In genomic region chr18:7169601-7170000, GRCh38 we compare ENCODE assay signal across 25 cellular contexts. TPM values are rescaled to one million over a fixed set of nuclear protein-coding genes. Genes with fewer than 3 reads are reported as not detected.
"Had no signal": no experiment of that assay in that cellular context is flagged by ENCODE, and none has a peak within 500 bp of the region (broad histone marks: within the 10 kb centered on the region; RNA-seq: fewer than 3 reads in every experiment).

No MANE protein-coding gene starts in this region.

- H3K27ac Mint-ChIP-seq: immature natural killer cell; naive thymus-derived CD8-positive, alpha-beta T cell; nephron; stimulated activated effector memory CD8-positive, alpha-beta T cell treated with anti-CD3 and anti-CD28 coated beads, Interleukin-12 subunit alpha, Interleukin-12 subunit beta, amount 100 ng/mL, for 72 hours; stimulated activated naive CD8-positive, alpha-beta T cell treated with anti-CD3 and anti-CD28 coated beads, Interleukin-15, Interleukin-2, amounts not matched to agents 100 ng/mL and 50 ng/mL, for 24 hours had no signal

- H3K9ac ChIP-seq: parathyroid adenoma had no signal

- H2AFZ ChIP-seq: parathyroid adenoma had no signal

- ATAC-seq: left colon; left lung; lower lobe of right lung; naive thymus-derived CD8-positive, alpha-beta T cell; psoas muscle; sciatic nerve; stimulated activated effector memory CD8-positive, alpha-beta T cell treated with anti-CD3 and anti-CD28 coated beads, Interleukin-12 subunit alpha, Interleukin-12 subunit beta, amount 100 ng/mL, for 72 hours had no signal

- H3K4me3 ChIP-seq: left lung, lower lobe of right lung, psoas muscle, skin epidermis, suprapubic skin, thoracic aorta, tibial artery, upper lobe of left lung, vagina had no signal

- H3K27ac ChIP-seq: left lung, lower lobe of right lung, neutrophil, parathyroid adenoma, psoas muscle, skin epidermis, suprapubic skin, thoracic aorta, tibial artery, upper lobe of left lung, vagina had no signal

- H3K4me1 Mint-ChIP-seq: immature natural killer cell; naive thymus-derived CD8-positive, alpha-beta T cell; stimulated activated effector memory CD8-positive, alpha-beta T cell treated with anti-CD3 and anti-CD28 coated beads, Interleukin-12 subunit alpha, Interleukin-12 subunit beta, amount 100 ng/mL, for 72 hours had no signal

- H3K27me3 ChIP-seq: left lung, neutrophil, suprapubic skin, upper lobe of left lung, vagina had no signal

- H3K9me3 Mint-ChIP-seq: nephron; neural crest cell; stimulated activated naive CD8-positive, alpha-beta T cell treated with anti-CD3 and anti-CD28 coated beads, Interleukin-15, Interleukin-2, amounts not matched to agents 100 ng/mL and 50 ng/mL, for 24 hours had no signal

- H3K4me3 Mint-ChIP-seq: immature natural killer cell; naive thymus-derived CD8-positive, alpha-beta T cell; nephron; neural crest cell; stimulated activated effector memory CD8-positive, alpha-beta T cell treated with anti-CD3 and anti-CD28 coated beads, Interleukin-12 subunit alpha, Interleukin-12 subunit beta, amount 100 ng/mL, for 72 hours; stimulated activated naive CD8-positive, alpha-beta T cell treated with anti-CD3 and anti-CD28 coated beads, Interleukin-15, Interleukin-2, amounts not matched to agents 100 ng/mL and 50 ng/mL, for 24 hours had no signal

- H3K4me1 ChIP-seq: lower lobe of right lung, parathyroid adenoma, psoas muscle, suprapubic skin, upper lobe of left lung, vagina had no signal

- DNase-seq: immature natural killer cell; kidney; left colon; left lung; lower lobe of right lung; mammary epithelial cell; mesenchymal stem cell; naive thymus-derived CD8-positive, alpha-beta T cell; occipital lobe; psoas muscle; stimulated activated CD4-positive, alpha-beta T cell treated with anti-CD3 and anti-CD28 coated beads, Interleukin-4, amount 100 ng/mL, for 24 hours; stimulated activated naive CD4-positive, alpha-beta T cell; tibial artery had no signal

- H3K27me3 Mint-ChIP-seq: stimulated activated naive CD8-positive, alpha-beta T cell treated with anti-CD3 and anti-CD28 coated beads, Interleukin-15, Interleukin-2, amounts not matched to agents 100 ng/mL and 50 ng/mL, for 24 hours had no signal

- H3K9me3 ChIP-seq: left lung, lower lobe of right lung, neutrophil, psoas muscle, suprapubic skin, thoracic aorta, tibial artery, upper lobe of left lung, vagina had no signal

- H3K36me3 Mint-ChIP-seq: immature natural killer cell; naive thymus-derived CD8-positive, alpha-beta T cell; stimulated activated effector memory CD8-positive, alpha-beta T cell treated with anti-CD3 and anti-CD28 coated beads, Interleukin-12 subunit alpha, Interleukin-12 subunit beta, amount 100 ng/mL, for 72 hours had no signal

- H3K36me3 ChIP-seq: left lung, lower lobe of right lung, neutrophil, suprapubic skin, thoracic aorta, tibial artery, upper lobe of left lung, vagina had no signal

RNA-seq across cellular contexts. Expression of gene LAMA1, which starts 52.0 kb away (rescaled TPM):
- total RNA-seq: naive thymus-derived CD8-positive, alpha-beta T cell had no signal
- polyA plus RNA-seq: immature natural killer cell; naive thymus-derived CD8-positive, alpha-beta T cell had no signal
